ENCODE assay signal across 8 cellular contexts in the genomic region with DNA sequence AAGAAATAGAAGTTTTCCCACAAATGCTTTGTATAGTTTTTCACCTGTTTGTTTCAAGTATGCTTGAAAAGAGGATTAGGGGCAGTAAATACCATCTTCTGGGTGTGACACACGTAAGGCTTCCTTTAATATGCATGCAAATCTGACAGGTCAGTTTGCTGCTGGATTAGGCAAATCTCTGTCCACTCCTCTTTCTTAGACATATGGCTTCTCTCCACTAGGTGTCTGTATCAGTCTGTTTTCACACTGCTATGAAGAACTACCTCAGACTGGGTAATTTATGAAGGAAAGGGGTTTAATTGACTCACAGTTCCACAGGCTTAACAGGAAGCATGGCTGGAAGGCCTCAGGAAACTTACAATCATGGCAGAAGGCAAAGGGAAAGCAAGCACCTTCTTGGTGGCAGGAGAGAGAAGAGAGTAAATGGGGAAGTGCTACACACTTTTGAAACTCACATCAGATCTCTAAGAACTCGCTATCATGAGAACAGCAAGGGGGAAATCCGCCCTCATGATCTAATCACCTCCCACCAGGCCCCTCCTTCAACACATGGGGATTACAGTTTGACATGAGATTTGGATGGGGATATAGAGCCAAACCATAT.
A peak's percentile ranks its signal among the peaks of the same experiment; 100 is the strongest.
DNase-seq lines count a peak whose midpoint lies in the region; ATAC-seq and TF ChIP-seq lines count a peak whose summit lies in the region.

No MANE protein-coding gene starts in this region.

- no peak overlapping the region for H3K4me3 ChIP-seq in retinal pigment epithelial cell (ENCODE audit: low read length)

- DNase-seq in DMS 273 (lab: John Stamatoyannopoulos, UW; ENCODE audit: unreplicated experiment) (peak; percentile 21), DMS 273 treated with DMSO at 0.1 percent for 48 hours (lab: John Stamatoyannopoulos, UW) (no peak), RPMI7951 (ENCODE audit: low read depth) (peak; percentile 4), retinal pigment epithelial cell (ENCODE audit: low read depth) (no peak), NCI-H2196 (lab: John Stamatoyannopoulos, UW; ENCODE audit: unreplicated experiment) (no peak), LoVo (ENCODE audit: low spot score) (no peak)
- DNase-seq in stimulated activated CD4-positive, alpha-beta T cell treated with anti-CD3 and anti-CD28 coated beads, Interleukin-15, amount 100 ng/mL, for 24 hours = no peak

- peak; percentile 80 for ATAC-seq in HG03025 (IDR thresholded peaks at IDR 0.05; ENCODE audit: low FRiP score, unreplicated experiment)

- peak; percentile 24 for TF ChIP-seq CTCF in retinal pigment epithelial cell (conservative IDR thresholded peaks at IDR 0.05; ENCODE audit: low read depth, low read length)

Comparison
In these comparisons a context has a peak if more than half of its experiments do, and no peak if none do; other contexts are left out.
1. DNase-seq: peak in DMS 273 (single experiment) and RPMI7951 (single experiment); none in DMS 273 treated with DMSO at 0.1 percent for 48 hours (single experiment), retinal pigment epithelial cell (single experiment), NCI-H2196 (single experiment), stimulated activated CD4-positive, alpha-beta T cell treated with anti-CD3 and anti-CD28 coated beads, Interleukin-15, amount 100 ng/mL, for 24 hours (single experiment) and LoVo (single experiment).